8 cellular contexts compared by ENCODE assay signal in the genomic region with DNA sequence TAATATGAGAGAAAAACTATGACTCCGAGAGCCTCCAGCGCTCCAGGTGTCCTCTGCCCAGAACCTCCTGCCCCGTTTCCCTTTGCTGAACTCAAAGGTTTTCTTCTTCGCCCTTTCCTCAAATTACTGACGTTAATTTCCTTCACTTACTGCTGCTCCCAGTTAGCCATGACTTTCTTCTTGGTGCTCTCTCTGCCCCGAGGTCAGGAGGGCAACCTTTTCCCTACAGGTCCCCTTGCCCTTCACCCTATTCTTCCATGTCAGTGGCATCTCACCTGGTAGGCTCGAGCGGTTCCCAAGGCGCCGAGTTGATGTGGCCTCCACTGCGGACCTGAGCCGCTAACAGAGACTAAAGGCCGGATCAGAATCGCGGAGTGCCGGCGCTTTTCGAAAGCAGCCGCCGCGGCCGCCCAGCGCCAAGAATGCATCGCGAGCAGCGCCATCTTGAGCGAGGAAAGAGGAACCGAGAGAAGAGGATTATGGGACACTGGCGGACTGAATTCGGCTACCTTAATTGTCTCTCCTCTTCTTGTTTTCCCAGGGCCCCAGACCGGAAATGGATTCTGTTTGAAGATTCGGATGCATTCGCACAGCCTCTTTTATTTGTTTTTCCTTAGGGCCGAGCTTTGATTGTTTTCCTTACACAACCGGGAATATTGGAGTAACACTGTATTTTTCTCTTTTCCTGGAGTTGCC. TPM values are rescaled to one million over a fixed set of nuclear protein-coding genes. Genes with fewer than 3 reads are reported as not detected.
A peak's percentile ranks its signal among the peaks of the same experiment; 100 is the strongest.
DNase-seq lines count a peak whose midpoint lies in the region; ATAC-seq and TF ChIP-seq lines count a peak whose summit lies in the region.

ABCB7 (minus strand) TSS at position 454 of the 696 bp plus-strand sequence; CDS start at position 443, 11 bp downstream.

- H3K4me1 ChIP-seq in DOHH2 (ENCODE audit: control insufficient read depth, low read length), result peaks cover 16% of the 10 kb centered on the region

- no peaks in the 10 kb centered on the region for H3K27me3 ChIP-seq in DOHH2 (ENCODE audit: control insufficient read depth, low read length)

- peak within 1 kb of the TSS; percentile 59 for H3K27ac ChIP-seq in DOHH2 (ENCODE audit: low read depth, low read length)

- no peaks in the 10 kb centered on the region for H3K36me3 ChIP-seq in DOHH2 (ENCODE audit: control insufficient read depth, low read length)

- peaks cover 28% of the 10 kb centered on the region for H3K9me3 Mint-ChIP-seq in nephron progenitor cell
- no peaks in the 10 kb centered on the region for H3K9me3 Mint-ChIP-seq in stimulated activated naive CD8-positive, alpha-beta T cell treated with anti-CD3 and anti-CD28 coated beads, Interleukin-15, Interleukin-2, amounts not matched to agents 100 ng/mL and 50 ng/mL, for 24 hours

- H3K27me3 Mint-ChIP-seq in nephron progenitor cell (ENCODE audit: low read depth, poor library complexity), result no peaks in the 10 kb centered on the region
- H3K27me3 Mint-ChIP-seq in stimulated activated naive CD8-positive, alpha-beta T cell treated with anti-CD3 and anti-CD28 coated beads, Interleukin-15, Interleukin-2, amounts not matched to agents 100 ng/mL and 50 ng/mL, for 24 hours, result no peaks in the 10 kb centered on the region

- H3K9me2 ChIP-seq in DOHH2 (replicated peaks; ENCODE audit: control insufficient read depth, low read length), result no peaks in the 10 kb centered on the region

- peak within 1 kb of the TSS; percentile 99 for H3K27ac Mint-ChIP-seq in nephron progenitor cell
- peak within 1 kb of the TSS; percentile 91 for H3K27ac Mint-ChIP-seq in stimulated activated naive CD8-positive, alpha-beta T cell treated with anti-CD3 and anti-CD28 coated beads, Interleukin-15, Interleukin-2, amounts not matched to agents 100 ng/mL and 50 ng/mL, for 24 hours

- TF ChIP-seq CTCF in DOHH2 (IDR thresholded peaks at IDR 0.05; ENCODE audit: low read depth, low read length, poor library complexity, severe bottlenecking), result no peak
- TF ChIP-seq CTCF in fibroblast of villous mesenchyme (IDR thresholded peaks at IDR 0.05; ENCODE audit: insufficient read depth, low read depth, low read length), result no peak
- TF ChIP-seq CTCF in nephron progenitor cell (IDR thresholded peaks at IDR 0.05), result no peak

- H3K79me2 ChIP-seq in DOHH2 (ENCODE audit: control insufficient read depth, low read length), result peaks cover 50% of the 10 kb centered on the region

- H3K4me2 ChIP-seq in DOHH2 (ENCODE audit: low read length), result peak within 1 kb of the TSS; percentile 80

- H3K9me3 ChIP-seq in DOHH2 (ENCODE audit: control insufficient read depth, insufficient read depth, low read length), result no peaks in the 10 kb centered on the region

- H3K36me3 Mint-ChIP-seq in nephron progenitor cell (ENCODE audit: low read depth), result no peaks in the 10 kb centered on the region
- H3K36me3 Mint-ChIP-seq in stimulated activated naive CD8-positive, alpha-beta T cell treated with anti-CD3 and anti-CD28 coated beads, Interleukin-15, Interleukin-2, amounts not matched to agents 100 ng/mL and 50 ng/mL, for 24 hours (ENCODE audit: low read depth), result peaks cover 4% of the 10 kb centered on the region

- peak; percentile 86 for ATAC-seq in GM21786 (IDR thresholded peaks at IDR 0.05; ENCODE audit: unreplicated experiment)

- H3F3A ChIP-seq in DOHH2 (ENCODE audit: control insufficient read depth, insufficient read depth), result no peaks in the 10 kb centered on the region

- H3K4me3 Mint-ChIP-seq in nephron progenitor cell, result peak within 1 kb of the TSS; percentile 97
- H3K4me3 Mint-ChIP-seq in stimulated activated naive CD8-positive, alpha-beta T cell treated with anti-CD3 and anti-CD28 coated beads, Interleukin-15, Interleukin-2, amounts not matched to agents 100 ng/mL and 50 ng/mL, for 24 hours, result peak within 1 kb of the TSS; percentile 88

- peaks cover 27% of the 10 kb centered on the region for H3K4me1 Mint-ChIP-seq in nephron progenitor cell
- H3K4me1 Mint-ChIP-seq in stimulated activated naive CD8-positive, alpha-beta T cell treated with anti-CD3 and anti-CD28 coated beads, Interleukin-15, Interleukin-2, amounts not matched to agents 100 ng/mL and 50 ng/mL, for 24 hours (ENCODE audit: low read depth), result peaks cover 72% of the 10 kb centered on the region

- H3K4me3 ChIP-seq in DOHH2 (ENCODE audit: low read length) (peak within 1 kb of the TSS; percentile 94), fibroblast of villous mesenchyme (ENCODE audit: low read depth, low read length) (peak within 1 kb of the TSS; percentile 73)

- H4K20me1 ChIP-seq in DOHH2 (ENCODE audit: control insufficient read depth, insufficient read depth, low read depth, low read length), result no peaks in the 10 kb centered on the region

- DNase-seq in LHCN-M2 (ENCODE audit: low read depth), result peak; percentile 75
- DNase-seq in RPMI8226, result peak; percentile 83
- DNase-seq in activated effector memory CD4-positive, alpha-beta T cell treated with Interleukin-2 at 50 U/mL for 16 hours, result peak; percentile 42
- peak; percentile 73 for DNase-seq in fibroblast of villous mesenchyme (ENCODE audit: low read depth)
- DNase-seq in nephron progenitor cell, result peak; percentile 62

RNA-seq across cellular contexts. Expression of gene ABCB7, which starts in this region (rescaled TPM):
- total RNA-seq in LHCN-M2 (2014; rRNA removed) (14.6 and 15.5 TPM in 2 replicates), fibroblast of villous mesenchyme (15.1 and 18.6 TPM in 2 replicates)
- polyA plus RNA-seq in LHCN-M2 (2012), result 9.2 TPM

Comparison
In these comparisons a context has a peak if more than half of its experiments do, and no peak if none do; other contexts are left out.
1. Peak in every context shown above with its lines: DNase-seq, ATAC-seq, H3K4me3 ChIP-seq and H3K27ac ChIP-seq.